8 cellular contexts compared by ENCODE assay signal in genomic region chr7:76201732-76202665, GRCh38. TPM values are rescaled to one million over a fixed set of nuclear protein-coding genes. Genes with fewer than 3 reads are reported as not detected.
DNase-seq lines count a peak whose midpoint lies in the region; ATAC-seq, FAIRE-seq and TF ChIP-seq lines count a peak whose summit lies in the region.

Gene SRRM3 (plus strand): TSS chr7:76201896. CDS start chr7:76235067, 33,171 bp downstream.

- no peak within 1 kb of the TSS for H3K27ac Mint-ChIP-seq in activated naive CD8-positive, alpha-beta T cell treated with anti-CD3 and anti-CD28 coated beads, Interleukin-2, amount 50 U/mL, for 24 hours

- FAIRE-seq in urothelium cell line (lab: Jason Lieb, UNC) = peak; percentile 69

- H3K27ac ChIP-seq in heart left ventricle = no peak within 1 kb of the TSS

- H3K36me3 Mint-ChIP-seq in activated naive CD8-positive, alpha-beta T cell treated with anti-CD3 and anti-CD28 coated beads, Interleukin-2, amount 50 U/mL, for 24 hours (ENCODE audit: low read depth) = no peaks in the 10 kb centered on the region

- no peaks in the 10 kb centered on the region for H3K9me3 Mint-ChIP-seq in activated naive CD8-positive, alpha-beta T cell treated with anti-CD3 and anti-CD28 coated beads, Interleukin-2, amount 50 U/mL, for 24 hours

- TF ChIP-seq POLR2A in heart left ventricle (IDR thresholded peaks at IDR 0.05) = no peak

- peak within 1 kb of the TSS in 2 of 12 donors; percentile 4 to 11 for H3K4me3 ChIP-seq in heart left ventricle

- no peaks in the 10 kb centered on the region for H3K9me3 ChIP-seq in heart left ventricle

- no peak within 1 kb of the TSS for H3K4me3 Mint-ChIP-seq in activated naive CD8-positive, alpha-beta T cell treated with anti-CD3 and anti-CD28 coated beads, Interleukin-2, amount 50 U/mL, for 24 hours

- ATAC-seq in GM21619 (IDR thresholded peaks at IDR 0.05; ENCODE audit: unreplicated experiment) (peak; percentile 80), heart left ventricle (peak; percentile 35 to 97 (median 86))
- ATAC-seq in activated naive CD8-positive, alpha-beta T cell treated with anti-CD3 and anti-CD28 coated beads, Interleukin-2, amount 50 U/mL, for 24 hours = peak; percentile 89

- DNase-seq in CD1c-positive myeloid dendritic cell (ENCODE audit: extremely low spot score) (peak; percentile 87), NCI-H1105 (lab: John Stamatoyannopoulos, UW) (peak; percentile 77), T follicular helper cell (ENCODE audit: low read depth) (peak; percentile 76), heart left ventricle (peak; percentile 70 to 89 (median 78)), posterior vena cava (ENCODE audit: low spot score) (peak; percentile 95), urothelium cell line (ENCODE audit: low spot score) (peak; percentile 93)
- DNase-seq in activated naive CD8-positive, alpha-beta T cell treated with anti-CD3 and anti-CD28 coated beads, Interleukin-2, amount 50 U/mL, for 24 hours = peak; percentile 89

- intact Hi-C loops in heart left ventricle (cut with DNase I) (no loop called here), posterior vena cava (cut with DNase I) (no loop called here)

- peaks cover 0 to 10% (median 0%) of the 10 kb centered on the region in 12 donors for H3K4me1 ChIP-seq in heart left ventricle

- H3K36me3 ChIP-seq in heart left ventricle = no peaks in the 10 kb centered on the region

- WGBS in heart left ventricle, 4 donors = 2 to 7% (median 3%) methylated on average over 41 to 56 of the region's 57 CpGs

- peaks cover 2 to 25% (median 6%) of the 10 kb centered on the region in 9 donors for H3K27me3 ChIP-seq in heart left ventricle

- TF ChIP-seq CTCF in heart left ventricle (IDR thresholded peaks at IDR 0.05) = peak; percentile 31 to 72 (median 58)

- H3K4me1 Mint-ChIP-seq in activated naive CD8-positive, alpha-beta T cell treated with anti-CD3 and anti-CD28 coated beads, Interleukin-2, amount 50 U/mL, for 24 hours = no peaks in the 10 kb centered on the region

- H3K27me3 Mint-ChIP-seq in activated naive CD8-positive, alpha-beta T cell treated with anti-CD3 and anti-CD28 coated beads, Interleukin-2, amount 50 U/mL, for 24 hours = peaks cover 11% of the 10 kb centered on the region

RNA-seq across cellular contexts. Expression of gene SRRM3, which starts in this region (rescaled TPM):
- total RNA-seq in heart left ventricle = 10 to 100 TPM in 1 of 9 donors, 1 to 10 TPM in 8; 1.6 to 18.0 (median 5.1) TPM
- polyA plus RNA-seq in heart left ventricle = 10 to 100 TPM; 10.9 to 28.5 TPM
- total RNA-seq in posterior vena cava = 1 to 10 TPM; 5.2 to 5.3 TPM
